ENCODE assay signal across 11 cellular contexts in genomic region chr14:51844482-51844881, GRCh38. TPM values are rescaled to one million over a fixed set of nuclear protein-coding genes. Genes with fewer than 3 reads are reported as not detected.
DNase-seq lines count a peak whose midpoint lies in the region; ATAC-seq and TF ChIP-seq lines count a peak whose summit lies in the region.
"Had no signal": no experiment of that assay in that cellular context is flagged by ENCODE, and none has a peak within 500 bp of the region (broad histone marks: within the 10 kb centered on the region; RNA-seq: fewer than 3 reads in every experiment).

No MANE protein-coding gene starts in this region.

- H3K27ac Mint-ChIP-seq in activated naive CD4-positive, alpha-beta T cell treated with anti-CD3 and anti-CD28 coated beads for 36 hours: peak overlapping the region; percentile 4
- peak overlapping the region; percentile 86 for H3K27ac Mint-ChIP-seq in stimulated activated memory B cell treated with anti-CD40 and anti-IgM and Interleukin-4, amounts not matched to agents 10 μg/mL and 1 μg/mL and 100 μg/mL, for 72 hours

- TF ChIP-seq POLR2A in Peyer's patch (IDR thresholded peaks at IDR 0.05) (no peak), gastrocnemius medialis (IDR thresholded peaks at IDR 0.05) (no peak), heart left ventricle (IDR thresholded peaks at IDR 0.05) (no peak)

- peaks cover 18% of the 10 kb centered on the region for H3K9me3 Mint-ChIP-seq in activated naive CD4-positive, alpha-beta T cell treated with anti-CD3 and anti-CD28 coated beads for 36 hours
- H3K9me3 Mint-ChIP-seq in stimulated activated memory B cell treated with anti-CD40 and anti-IgM and Interleukin-4, amounts not matched to agents 10 μg/mL and 1 μg/mL and 100 μg/mL, for 72 hours: no peaks in the 10 kb centered on the region

- H3K4me2 ChIP-seq in SK-N-SH: no peak overlapping the region

- H3K4me1 ChIP-seq in Peyer's patch (peaks cover 0 to 12% (median 9%) of the 10 kb centered on the region in 4 donors), gastrocnemius medialis (no peaks in the 10 kb centered on the region), SK-N-SH (ENCODE audit: control insufficient read depth in 1 of 2, insufficient read depth in 2 of 2, low read depth in 1 of 2, low read length in 1 of 2) (peaks cover 0 to 7% of the 10 kb centered on the region in 2 experiments; a peak in 1 of 4 replicates), heart left ventricle (peaks cover 0 to 38% (median 0%) of the 10 kb centered on the region in 12 donors)
- H3K4me1 ChIP-seq: ascending aorta had no signal

- no peak overlapping the region for H3K9ac ChIP-seq in SK-N-SH

- DNase-seq in activated naive CD4-positive, alpha-beta T cell treated with anti-CD3 and anti-CD28 coated beads for 36 hours: no peak
- no peak for DNase-seq in activated naive CD4-positive, alpha-beta T cell (lab: John Stamatoyannopoulos, UW)
- DNase-seq in Peyer's patch: peak in 2 of 3 donors; percentile 74 to 75
- no peak for DNase-seq in gastrocnemius medialis
- DNase-seq in SK-N-SH: no peak
- DNase-seq in heart left ventricle: no peak
- DNase-seq: stimulated activated naive CD4-positive, alpha-beta T cell treated with Interleukin-2 at 50 U/mL for 16 hours; T-helper 9 cell had no signal

- H3K4me3 Mint-ChIP-seq in activated naive CD4-positive, alpha-beta T cell treated with anti-CD3 and anti-CD28 coated beads for 36 hours: no peak overlapping the region
- peak overlapping the region; percentile 38 for H3K4me3 Mint-ChIP-seq in stimulated activated memory B cell treated with anti-CD40 and anti-IgM and Interleukin-4, amounts not matched to agents 10 μg/mL and 1 μg/mL and 100 μg/mL, for 72 hours

- H3K27me3 ChIP-seq in Peyer's patch (no peaks in the 10 kb centered on the region), gastrocnemius medialis (no peaks in the 10 kb centered on the region), SK-N-SH (ENCODE audit: insufficient read depth) (no peaks in the 10 kb centered on the region), heart left ventricle (no peaks in the 10 kb centered on the region)
- H3K27me3 ChIP-seq: ascending aorta had no signal

- CTCF ChIA-PET in activated naive CD4-positive, alpha-beta T cell treated with anti-CD3 and anti-CD28 coated beads for 36 hours (lab: Charles Lee): interaction anchor here (0.9 to 1.1 kb wide), 2 partner anchors 18 to 136 kb away, joined by 3 read pairs; no protein-coding TSS in a partner anchor
- CTCF ChIA-PET in SK-N-SH (lab: Yijun Ruan, JAX): interaction anchor here (1.0 to 1.3 kb wide), 2 partner anchors 64 to 134 kb away, joined by 3 to 4 read pairs; no protein-coding TSS in a partner anchor

- H3K9me3 ChIP-seq in Peyer's patch (no peaks in the 10 kb centered on the region), gastrocnemius medialis (no peaks in the 10 kb centered on the region), SK-N-SH (no peaks in the 10 kb centered on the region), heart left ventricle (peaks cover 0 to 5% (median 0%) of the 10 kb centered on the region in 12 donors)
- H3K9me3 ChIP-seq: ascending aorta had no signal

- POLR2A ChIA-PET in SK-N-SH (lab: Yijun Ruan, JAX): no interaction called here

- H4K20me1 ChIP-seq in SK-N-SH (ENCODE audit: insufficient read depth): no peaks in the 10 kb centered on the region

- no peak for TF ChIP-seq EP300 in SK-N-SH (IDR thresholded peaks at IDR 0.05; ENCODE audit: borderline replicate concordance in 1 of 2, low read depth in 1 of 2, low read length in 1 of 2)

- intact Hi-C loops in activated naive CD4-positive, alpha-beta T cell treated with anti-CD3 and anti-CD28 coated beads for 36 hours (cut with micrococcal nuclease): loop anchor here (10.0 kb wide), 2 partner anchors 1520 to 1980 kb away; no protein-coding TSS in a partner anchor
- intact Hi-C loops in gastrocnemius medialis (cut with DNase I; ENCODE audit: low total_unique reads) (no loop called here), heart left ventricle (cut with DNase I) (loop anchor here in 2 of 10 donors (10.0 kb wide), 2 partner anchors 120 to 130 kb away; no protein-coding TSS in a partner anchor)

- ATAC-seq in HG02852 (IDR thresholded peaks at IDR 0.05; ENCODE audit: unreplicated experiment) (peak; percentile 29), gastrocnemius medialis (no peak), heart left ventricle (no peak)
- peak; percentile 75 for ATAC-seq in stimulated activated memory B cell treated with anti-CD40 and anti-IgM and Interleukin-4, amounts not matched to agents 10 μg/mL and 1 μg/mL and 100 μg/mL, for 72 hours

- H3K4me3 ChIP-seq in Peyer's patch (no peak overlapping the region), gastrocnemius medialis (no peak overlapping the region), SK-N-SH (ENCODE audit: low read depth in 2 of 2, low read length in 1 of 2) (no peak overlapping the region), heart left ventricle (no peak overlapping the region)
- H3K4me3 ChIP-seq: ascending aorta had no signal

- H3K36me3 ChIP-seq in Peyer's patch: no peaks in the 10 kb centered on the region
- no peaks in the 10 kb centered on the region for H3K36me3 ChIP-seq in gastrocnemius medialis
- H3K36me3 ChIP-seq in SK-N-SH (replicated peaks in 1 of 2; ENCODE audit: control insufficient read depth in 1 of 2, insufficient read depth in 2 of 2, low read length in 1 of 2): no peaks in the 10 kb centered on the region
- H3K36me3 ChIP-seq in heart left ventricle: no peaks in the 10 kb centered on the region
- H3K36me3 ChIP-seq: ascending aorta had no signal

- H3K4me1 Mint-ChIP-seq in activated naive CD4-positive, alpha-beta T cell treated with anti-CD3 and anti-CD28 coated beads for 36 hours (ENCODE audit: low read depth): peaks cover 53% of the 10 kb centered on the region
- peaks cover 61% of the 10 kb centered on the region for H3K4me1 Mint-ChIP-seq in stimulated activated memory B cell treated with anti-CD40 and anti-IgM and Interleukin-4, amounts not matched to agents 10 μg/mL and 1 μg/mL and 100 μg/mL, for 72 hours

- H2AFZ ChIP-seq in SK-N-SH (ENCODE audit: low read depth): no peak overlapping the region

- H3K79me2 ChIP-seq in SK-N-SH (ENCODE audit: insufficient read depth): no peaks in the 10 kb centered on the region

- no peak for TF ChIP-seq RAD21 in SK-N-SH (IDR thresholded peaks at IDR 0.05; ENCODE audit: low read length)

- H3F3A ChIP-seq in SK-N-SH (replicated peaks; ENCODE audit: insufficient read depth): no peaks in the 10 kb centered on the region

- in situ Hi-C loops in gastrocnemius medialis (cut with MboI; ENCODE audit: low sequenced_read_pairs in 4 of 4): no loop called here

- peaks cover 19% of the 10 kb centered on the region for H3K36me3 Mint-ChIP-seq in activated naive CD4-positive, alpha-beta T cell treated with anti-CD3 and anti-CD28 coated beads for 36 hours (ENCODE audit: low read depth)
- H3K36me3 Mint-ChIP-seq in stimulated activated memory B cell treated with anti-CD40 and anti-IgM and Interleukin-4, amounts not matched to agents 10 μg/mL and 1 μg/mL and 100 μg/mL, for 72 hours: no peaks in the 10 kb centered on the region

- TF ChIP-seq CTCF in Peyer's patch (IDR thresholded peaks at IDR 0.05) (no peak), gastrocnemius medialis (IDR thresholded peaks at IDR 0.05 in 4 of 5, conservative IDR thresholded peaks at IDR 0.05 in 1 of 5) (no peak), SK-N-SH (IDR thresholded peaks at IDR 0.05) (no peak), heart left ventricle (IDR thresholded peaks at IDR 0.05) (no peak)

- no peaks in the 10 kb centered on the region for H3K27me3 Mint-ChIP-seq in activated naive CD4-positive, alpha-beta T cell treated with anti-CD3 and anti-CD28 coated beads for 36 hours (ENCODE audit: low read depth)
- no peaks in the 10 kb centered on the region for H3K27me3 Mint-ChIP-seq in stimulated activated memory B cell treated with anti-CD40 and anti-IgM and Interleukin-4, amounts not matched to agents 10 μg/mL and 1 μg/mL and 100 μg/mL, for 72 hours

- no peaks in the 10 kb centered on the region for H3K9me2 ChIP-seq in SK-N-SH

- WGBS in SK-N-SH (ENCODE audit: low lambda C conversion rate): 65% methylated on average over 4 of the region's 4 CpGs
- 62 to 81% (median 74%) methylated on average over 4 of the region's 4 CpGs for WGBS in heart left ventricle, 4 donors

- H3K27ac ChIP-seq in Peyer's patch: peak overlapping the region in 1 of 4 donors; percentile 35
- H3K27ac ChIP-seq in gastrocnemius medialis: no peak overlapping the region
- H3K27ac ChIP-seq in SK-N-SH (ENCODE audit: low read depth in 2 of 2, low read length in 1 of 2): no peak overlapping the region
- no peak overlapping the region for H3K27ac ChIP-seq in heart left ventricle
- H3K27ac ChIP-seq: ascending aorta had no signal

TF ChIP-seq in SK-N-SH, 30 proteins besides CTCF, POLR2A, EP300 and RAD21 (continues in another document):
- no peak for TF ChIP-seq USF1 (IDR thresholded peaks at IDR 0.05; ENCODE audit: borderline replicate concordance, low read depth)
- TF ChIP-seq, protein P1, sequence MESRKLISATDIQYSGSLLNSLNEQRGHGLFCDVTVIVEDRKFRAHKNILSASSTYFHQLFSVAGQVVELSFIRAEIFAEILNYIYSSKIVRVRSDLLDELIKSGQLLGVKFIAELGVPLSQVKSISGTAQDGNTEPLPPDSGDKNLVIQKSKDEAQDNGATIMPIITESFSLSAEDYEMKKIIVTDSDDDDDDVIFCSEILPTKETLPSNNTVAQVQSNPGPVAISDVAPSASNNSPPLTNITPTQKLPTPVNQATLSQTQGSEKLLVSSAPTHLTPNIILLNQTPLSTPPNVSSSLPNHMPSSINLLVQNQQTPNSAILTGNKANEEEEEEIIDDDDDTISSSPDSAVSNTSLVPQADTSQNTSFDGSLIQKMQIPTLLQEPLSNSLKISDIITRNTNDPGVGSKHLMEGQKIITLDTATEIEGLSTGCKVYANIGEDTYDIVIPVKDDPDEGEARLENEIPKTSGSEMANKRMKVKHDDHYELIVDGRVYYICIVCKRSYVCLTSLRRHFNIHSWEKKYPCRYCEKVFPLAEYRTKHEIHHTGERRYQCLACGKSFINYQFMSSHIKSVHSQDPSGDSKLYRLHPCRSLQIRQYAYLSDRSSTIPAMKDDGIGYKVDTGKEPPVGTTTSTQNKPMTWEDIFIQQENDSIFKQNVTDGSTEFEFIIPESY (IDR thresholded peaks at IDR 0.05; ENCODE audit: borderline replicate concordance, low read depth): no peak

RNA-seq across cellular contexts. Expression of gene GNG2, which starts 15.9 kb away (rescaled TPM):
- total RNA-seq in activated naive CD4-positive, alpha-beta T cell treated with anti-CD3 and anti-CD28 coated beads for 36 hours: 100 to 1,000 TPM; 176 to 181 TPM
- total RNA-seq in Peyer's patch (10 to 100 TPM in 2 of 4 donors, 1 to 10 TPM in 2; 6.0 to 44.6 (median 9.7) TPM), gastrocnemius medialis (1 to 10 TPM in 3 of 4 donors, under 1 TPM in 1; 0.41 to 4.9 (median 2.2) TPM), heart left ventricle (10 to 100 TPM in 2 of 9 donors, 1 to 10 TPM in 7; 3.3 to 29.2 (median 7.8) TPM)
- polyA plus RNA-seq in SK-N-SH (2012; rRNA removed) (17.8 and 19.1 TPM in 2 replicates), heart left ventricle (1 to 10 TPM; 3.1 to 3.7 TPM)
- polyA plus RNA-seq in SK-N-SH (2012; cell fraction: cytosol; rRNA removed): 25.2 and 29.0 TPM in 2 replicates
- polyA plus RNA-seq in SK-N-SH (2012; cell fraction: nucleus; rRNA removed): 8.2 and 8.9 TPM in 2 replicates

Comparison
In these comparisons a context has a peak if more than half of its experiments do, and no peak if none do; other contexts are left out.
1. DNase-seq: peak in Peyer's patch (2 of 3); none in activated naive CD4-positive, alpha-beta T cell treated with anti-CD3 and anti-CD28 coated beads for 36 hours (single experiment), activated naive CD4-positive, alpha-beta T cell (0 of 4), gastrocnemius medialis (0 of 2), SK-N-SH (single experiment) and heart left ventricle (0 of 5).
2. ATAC-seq: peak in HG02852 (single experiment) and stimulated activated memory B cell treated with anti-CD40 and anti-IgM and Interleukin-4, amounts not matched to agents 10 μg/mL and 1 μg/mL and 100 μg/mL, for 72 hours (single experiment); none in gastrocnemius medialis (0 of 2) and heart left ventricle (0 of 4).